10 cellular contexts compared by ENCODE assay signal in the genomic region with DNA sequence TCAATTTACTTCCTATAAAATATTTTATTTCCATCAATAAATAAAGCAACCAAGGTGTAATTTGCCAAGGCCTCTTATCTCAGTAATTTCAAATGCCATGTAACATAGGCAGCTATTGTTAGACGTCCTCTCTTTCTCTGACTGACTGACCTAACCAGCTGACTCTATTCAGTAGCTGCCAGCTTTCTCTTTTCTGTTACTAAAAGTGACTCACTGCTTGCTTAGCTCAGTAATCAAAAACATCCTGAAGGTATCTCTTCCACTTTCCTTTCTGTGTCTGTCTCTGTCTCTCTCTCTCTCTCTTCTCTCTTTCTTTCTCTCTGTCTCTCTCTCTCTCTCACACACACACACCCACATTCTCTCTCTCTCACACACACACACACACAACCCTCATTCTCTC.
DNase-seq lines count a peak whose midpoint lies in the region; ATAC-seq and TF ChIP-seq lines count a peak whose summit lies in the region.
"Had no signal": no experiment of that assay in that cellular context is flagged by ENCODE, and none has a peak within 500 bp of the region (broad histone marks: within the 10 kb centered on the region; RNA-seq: fewer than 3 reads in every experiment).

No MANE protein-coding gene starts in this region.

- no peak overlapping the region for H3K9ac ChIP-seq in colonic mucosa (ENCODE audit: low read depth in 2 of 2, low read length in 2 of 2)

- H3K9me3 ChIP-seq in right cardiac atrium (ENCODE audit: control insufficient read depth, low read length): no peaks in the 10 kb centered on the region
- H3K9me3 ChIP-seq in colonic mucosa: no peaks in the 10 kb centered on the region
- H3K9me3 ChIP-seq: gastroesophageal sphincter had no signal

- H3K27me3 ChIP-seq in right cardiac atrium (ENCODE audit: control insufficient read depth, insufficient read depth): no peaks in the 10 kb centered on the region
- H3K27me3 ChIP-seq in colonic mucosa: no peaks in the 10 kb centered on the region
- H3K27me3 ChIP-seq: gastroesophageal sphincter had no signal

- no peak overlapping the region for H3K27ac ChIP-seq in RWPE1
- no peak overlapping the region for H3K27ac ChIP-seq in right cardiac atrium (ENCODE audit: low read length)
- H3K27ac ChIP-seq in colonic mucosa: no peak overlapping the region
- H3K27ac ChIP-seq: gastroesophageal sphincter had no signal

- POLR2A ChIA-PET in RWPE1 (lab: Yijun Ruan, JAX; ENCODE audit: low non-redundant PET): no interaction called here

- peak; percentile 84 for DNase-seq in DMS53 (lab: John Stamatoyannopoulos, UW)
- DNase-seq in RWPE1 (ENCODE audit: low spot score): peak; percentile 38
- no peak for DNase-seq in right cardiac atrium
- DNase-seq in activated CD8-positive, alpha-beta memory T cell treated with anti-CD3 and anti-CD28 coated beads, Interleukin-2, amount 50 U/mL, for 4 hours: no peak
- no peak for DNase-seq in colonic mucosa
- DNase-seq in SW480 (ENCODE audit: low spot score): no peak
- DNase-seq: CD4-positive, CD25-positive, alpha-beta regulatory T cell had no signal

- ATAC-seq in HG03159 (IDR thresholded peaks at IDR 0.05; ENCODE audit: unreplicated experiment): peak; percentile 56
- ATAC-seq in right cardiac atrium: peak; percentile 87 to 90
- ATAC-seq in HG03135 (IDR thresholded peaks at IDR 0.05; ENCODE audit: unreplicated experiment): no peak
- ATAC-seq: gastroesophageal sphincter had no signal

- CTCF ChIA-PET in RWPE1 (lab: Yijun Ruan, JAX): no interaction called here

- no peak overlapping the region for H3K4me3 ChIP-seq in right cardiac atrium (ENCODE audit: low read length)
- H3K4me3 ChIP-seq in colonic mucosa: no peak overlapping the region
- H3K4me3 ChIP-seq: gastroesophageal sphincter had no signal

- H3K36me3 ChIP-seq in colonic mucosa: no peaks in the 10 kb centered on the region
- H3K36me3 ChIP-seq: gastroesophageal sphincter had no signal

- no peak for TF ChIP-seq CTCF in RWPE1 (conservative IDR thresholded peaks at IDR 0.05; ENCODE audit: low read depth)
- TF ChIP-seq CTCF in colonic mucosa (IDR thresholded peaks at IDR 0.05): no peak

- H3K4me1 ChIP-seq in right cardiac atrium (ENCODE audit: control insufficient read depth, insufficient read depth, low read length) (no peaks in the 10 kb centered on the region), colonic mucosa (no peaks in the 10 kb centered on the region)
- H3K4me1 ChIP-seq: gastroesophageal sphincter had no signal

- WGBS in right cardiac atrium: 10% methylated on average over 1 of the region's 1 CpG

- intact Hi-C loops in right cardiac atrium (cut with DNase I) (no loop called here), colonic mucosa (cut with DNase I) (no loop called here)

Comparison
In these comparisons a context has a peak if more than half of its experiments do, and no peak if none do; other contexts are left out.
1. DNase-seq: peak in DMS53 (single experiment) and RWPE1 (single experiment); none in right cardiac atrium (0 of 3), activated CD8-positive, alpha-beta memory T cell treated with anti-CD3 and anti-CD28 coated beads, Interleukin-2, amount 50 U/mL, for 4 hours (single experiment), colonic mucosa (single experiment) and SW480 (single experiment).